In the genomic region with DNA sequence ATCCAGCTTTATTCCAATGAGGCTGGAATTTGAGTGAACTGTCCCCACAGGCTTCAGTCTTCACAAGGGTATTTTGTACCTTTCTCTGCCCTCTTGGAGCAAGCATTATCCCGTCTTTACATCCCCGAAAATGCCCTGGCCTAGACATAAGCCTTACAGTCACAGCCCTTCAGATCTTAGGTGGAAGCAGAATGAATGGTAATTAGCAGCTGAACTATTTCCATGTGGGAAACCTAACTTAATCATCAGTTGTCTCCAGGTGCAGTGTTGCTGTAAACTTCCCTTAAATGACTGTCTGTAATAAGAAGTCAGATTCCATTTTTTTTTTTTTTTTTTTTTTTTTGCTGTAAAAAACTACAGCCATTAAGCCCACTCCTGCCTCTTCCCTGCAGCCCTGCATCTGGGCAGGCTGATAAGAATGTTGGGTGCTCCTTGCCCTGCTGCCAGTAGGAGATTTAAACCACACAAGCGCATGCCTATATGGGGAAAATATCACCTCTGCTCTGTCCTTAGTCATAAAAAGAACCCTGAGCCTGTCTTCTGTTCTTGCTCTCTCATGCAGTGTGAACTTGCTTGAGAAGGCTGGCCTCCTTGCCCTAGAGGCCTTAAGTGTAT, we compare ENCODE assay signal across 17 cellular contexts.
A peak's percentile ranks its signal among the peaks of the same experiment; 100 is the strongest.
DNase-seq lines count a peak whose midpoint lies in the region; ATAC-seq and TF ChIP-seq lines count a peak whose summit lies in the region.
"Had no signal": no experiment of that assay in that cellular context is flagged by ENCODE, and none has a peak within 500 bp of the region (broad histone marks: within the 10 kb centered on the region; RNA-seq: fewer than 3 reads in every experiment).

No MANE protein-coding gene starts in this region.

- H3K4me3 Mint-ChIP-seq in MCF 10A (ENCODE audit: unreplicated experiment), result no peak overlapping the region
- H3K4me3 Mint-ChIP-seq: CD8-positive, alpha-beta T cell had no signal

- H3K36me3 Mint-ChIP-seq in MCF 10A (ENCODE audit: insufficient read depth, unreplicated experiment), result no peaks in the 10 kb centered on the region
- H3K36me3 Mint-ChIP-seq: CD8-positive, alpha-beta T cell had no signal

- H2AFZ ChIP-seq in mammary epithelial cell (ENCODE audit: low read depth, low read length), result peak overlapping the region; percentile 61

- no peaks in the 10 kb centered on the region for H3K4me1 ChIP-seq in mammary epithelial cell (ENCODE audit: insufficient read depth, low read length)
- H3K4me1 ChIP-seq: HAP-1 had no signal

- in situ Hi-C loops in mammary epithelial cell (cut with MboI; ENCODE audit: low sequenced_read_pairs in 2 of 2), result no loop called here

- WGBS in mammary epithelial cell (ENCODE audit: low coverage, missing lambda C conversion rate), result 100% methylated on average over 2 of the region's 3 CpGs

- no peak overlapping the region for H3K27ac ChIP-seq in mammary epithelial cell (ENCODE audit: insufficient read depth, low read depth, low read length)

- H3K4me3 ChIP-seq in mammary epithelial cell (replicated peaks in 1 of 3; ENCODE audit: insufficient read depth in 1 of 3, low read depth in 2 of 3, low read length in 3 of 3) (no peak overlapping the region), fibroblast of villous mesenchyme (ENCODE audit: low read depth, low read length) (no peak overlapping the region)
- H3K4me3 ChIP-seq: HAP-1 had no signal

- H3K9ac ChIP-seq in mammary epithelial cell (ENCODE audit: insufficient read depth, low read length), result no peak overlapping the region

- CTCF ChIA-PET in mammary epithelial cell (lab: Charles Lee; ENCODE audit: low non-redundant PET), result no interaction called here
- CTCF ChIA-PET in MCF 10A (lab: Yijun Ruan, JAX), result no interaction called here

- BruUV-seq in mammary epithelial cell (replicated peaks; lab: Mats Ljungman, UMichigan) (no TSS peak), MCF 10A (replicated peaks; lab: Mats Ljungman, UMichigan) (no TSS peak)

- H3K9me3 Mint-ChIP-seq in MCF 10A (ENCODE audit: unreplicated experiment), result no peaks in the 10 kb centered on the region

- H3K36me3 ChIP-seq in mammary epithelial cell (ENCODE audit: insufficient read depth, low read length), result no peaks in the 10 kb centered on the region
- H3K36me3 ChIP-seq: HAP-1 had no signal

- no peak for ATAC-seq in GM18868 (IDR thresholded peaks at IDR 0.05; ENCODE audit: unreplicated experiment)
- ATAC-seq: CD8-positive, alpha-beta T cell; Panc1 had no signal

- POLR2A ChIA-PET in MCF 10A (lab: Yijun Ruan, JAX), result no interaction called here

- H3K27me3 Mint-ChIP-seq in MCF 10A (ENCODE audit: insufficient read depth, unreplicated experiment), result no peaks in the 10 kb centered on the region

- H3K9me3 ChIP-seq in mammary epithelial cell (replicated peaks; ENCODE audit: insufficient read depth, low read length), result no peaks in the 10 kb centered on the region
- H3K9me3 ChIP-seq: HAP-1 had no signal

- no peaks in the 10 kb centered on the region for H3K4me1 Mint-ChIP-seq in MCF 10A (ENCODE audit: insufficient read depth, unreplicated experiment)

- H3K27ac Mint-ChIP-seq in MCF 10A (ENCODE audit: low read depth, unreplicated experiment), result no peak overlapping the region
- H3K27ac Mint-ChIP-seq: CD8-positive, alpha-beta T cell had no signal

- H3K4me2 ChIP-seq in mammary epithelial cell (ENCODE audit: insufficient read depth, low read depth, low read length), result no peak overlapping the region

- dilution Hi-C loops in mammary epithelial cell (cut with HindIII; ENCODE audit: low sequenced_read_pairs), result no loop called here

- TF ChIP-seq CTCF in mammary epithelial cell (conservative IDR thresholded peaks at IDR 0.05 in 1 of 2, IDR thresholded peaks at IDR 0.05 in 1 of 2; ENCODE audit: extremely low read depth in 1 of 2, insufficient read depth in 1 of 2, low read depth in 1 of 2, low read length in 2 of 2) (no peak), MCF 10A (IDR thresholded peaks at IDR 0.05; ENCODE audit: unreplicated experiment) (no peak), fibroblast of villous mesenchyme (IDR thresholded peaks at IDR 0.05; ENCODE audit: insufficient read depth, low read depth, low read length) (no peak)

- no peaks in the 10 kb centered on the region for H4K20me1 ChIP-seq in mammary epithelial cell (ENCODE audit: insufficient read depth, low read length)

- peaks cover 1% of the 10 kb centered on the region for H3K27me3 ChIP-seq in mammary epithelial cell (ENCODE audit: insufficient read depth, low read length)

- no peaks in the 10 kb centered on the region for H3K79me2 ChIP-seq in mammary epithelial cell (ENCODE audit: insufficient read depth, low read length)

- DNase-seq in mammary epithelial cell (no peak), MCF 10A (ENCODE audit: unreplicated experiment) (no peak), UCSD-AML1 (lab: John Stamatoyannopoulos, UW; ENCODE audit: unreplicated experiment) (peak; percentile 25), fibroblast of villous mesenchyme (ENCODE audit: low read depth) (peak; percentile 2), DMS 273 treated with DMSO at 0.1 percent for 48 hours (lab: John Stamatoyannopoulos, UW) (no peak), NCI-H1048 (lab: John Stamatoyannopoulos, UW) (no peak), occipital lobe (lab: John Stamatoyannopoulos, UW) (no peak)
- DNase-seq: CD8-positive, alpha-beta T cell; DND-41; GF-D8; Kasumi-1; NCI-H187 treated with DMSO at 0.1 percent for 48 hours; NCI-H2171; NCI-H774 had no signal

- intact Hi-C loops in mammary epithelial cell (cut with micrococcal nuclease) (loop anchor here (2.0 kb wide), 1 partner anchor 44 kb away; no protein-coding TSS in a partner anchor), MCF 10A (cut with micrococcal nuclease) (no loop called here)

Comparison
In these comparisons a context has a peak if more than half of its experiments do, and no peak if none do; other contexts are left out.
1. DNase-seq: peak in UCSD-AML1 (single experiment) and fibroblast of villous mesenchyme (single experiment); none in mammary epithelial cell (single experiment), MCF 10A (single experiment), DMS 273 treated with DMSO at 0.1 percent for 48 hours (single experiment), NCI-H1048 (single experiment) and occipital lobe (single experiment).